In the genomic region with DNA sequence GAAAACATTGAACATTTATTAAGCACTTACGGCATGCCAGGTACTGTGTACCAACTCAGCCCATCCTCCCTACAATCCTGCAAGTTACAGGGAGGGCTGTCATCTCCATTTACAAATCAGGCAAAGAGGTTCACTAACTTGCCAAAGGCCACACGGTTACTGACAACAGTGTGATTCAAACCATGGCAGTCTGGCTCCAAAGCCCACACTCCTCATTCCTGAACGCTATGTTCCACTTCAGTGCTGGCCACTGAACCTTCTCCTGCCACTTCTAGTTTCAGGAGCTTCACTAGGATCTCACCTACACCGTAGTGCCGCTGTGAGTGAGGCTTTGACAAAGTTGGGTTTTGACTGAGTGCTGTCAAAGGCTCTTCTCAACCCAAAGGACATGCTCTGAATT, we compare ENCODE assay signal across 24 cellular contexts. TPM values are rescaled to one million over a fixed set of nuclear protein-coding genes. Genes with fewer than 3 reads are reported as not detected.
"Had no signal": no experiment of that assay in that cellular context is flagged by ENCODE, and none has a peak within 500 bp of the region (broad histone marks: within the 10 kb centered on the region; RNA-seq: fewer than 3 reads in every experiment).

No MANE protein-coding gene starts in this region.

- H3K9me3 ChIP-seq: gastrocnemius medialis, thoracic aorta, upper lobe of right lung had no signal

- H3K36me3 ChIP-seq: gastrocnemius medialis, thoracic aorta, upper lobe of right lung had no signal

- DNase-seq: activated CD4-positive, alpha-beta T cell treated with anti-CD3 and anti-CD28 coated beads, Interleukin-2, amount 50 U/mL, for 1 hour; activated CD4-positive, CD25-positive, alpha-beta regulatory T cell treated with anti-CD3 and anti-CD28 coated beads, Interleukin-2, amount 50 U/mL, for 72 hours; activated CD8-positive, alpha-beta memory T cell treated with anti-CD3 and anti-CD28 coated beads, Interleukin-2, amount 50 U/mL, for 4 hours; activated effector memory CD4-positive, alpha-beta T cell treated with Interleukin-2 at 50 U/mL for 16 hours; activated naive CD4-positive, alpha-beta T cell treated with anti-CD3 and anti-CD28 coated beads, Interleukin-2, amount 10 ng/mL, durations not matched to agents 7 days and 5 days; activated naive CD8-positive, alpha-beta T cell treated with anti-CD3 and anti-CD28 coated beads, Interleukin-2, amount 50 U/mL, for 24 hours; activated T-cell treated with anti-CD3 and anti-CD28 coated beads, Interleukin-2, amount 50 U/mL, for 4 hours; anterior cingulate cortex; immature natural killer cell; occipital lobe; stimulated activated CD4-positive, alpha-beta T cell treated with anti-CD3 and anti-CD28 coated beads, Interleukin-4, amount 100 ng/mL, for 1 hour; SW 1271; T-helper 2 cell; upper lobe of right lung had no signal

- H3K27ac ChIP-seq: coronary artery, thoracic aorta, upper lobe of right lung, VCaP had no signal

- ATAC-seq: activated naive CD8-positive, alpha-beta T cell treated with anti-CD3 and anti-CD28 coated beads, Interleukin-2, amount 50 U/mL, for 24 hours; activated T-cell treated with anti-CD3 and anti-CD28 coated beads, Interleukin-2, amount 50 U/mL, for 4 hours; esophagus mucosa; natural killer cell treated with Interleukin-12 subunit alpha and Interleukin-12 subunit beta and Interleukin-15 and Interleukin-18, amount 100 ng/mL, for 72 hours; sciatic nerve; stimulated activated effector memory CD8-positive, alpha-beta T cell treated with anti-CD3 and anti-CD28 coated beads, Interleukin-12 subunit alpha, Interleukin-12 subunit beta, amount 100 ng/mL, for 72 hours; upper lobe of right lung had no signal

- H3K4me2 ChIP-seq: smooth muscle cell had no signal

- H3K27me3 ChIP-seq: gastrocnemius medialis, upper lobe of right lung had no signal

- H3K4me3 ChIP-seq: coronary artery, gastrocnemius medialis, lung, smooth muscle cell, thoracic aorta, upper lobe of right lung had no signal

RNA-seq across cellular contexts. Expression of a gene that starts 7.2 kb away (rescaled TPM):
- total RNA-seq: natural killer cell treated with Interleukin-12 subunit alpha and Interleukin-12 subunit beta and Interleukin-15 and Interleukin-18, amount 100 ng/mL, for 72 hours had no signal
- polyA plus RNA-seq: immature natural killer cell had no signal
